ENCODE assay signal across 22 cellular contexts in the genomic region with DNA sequence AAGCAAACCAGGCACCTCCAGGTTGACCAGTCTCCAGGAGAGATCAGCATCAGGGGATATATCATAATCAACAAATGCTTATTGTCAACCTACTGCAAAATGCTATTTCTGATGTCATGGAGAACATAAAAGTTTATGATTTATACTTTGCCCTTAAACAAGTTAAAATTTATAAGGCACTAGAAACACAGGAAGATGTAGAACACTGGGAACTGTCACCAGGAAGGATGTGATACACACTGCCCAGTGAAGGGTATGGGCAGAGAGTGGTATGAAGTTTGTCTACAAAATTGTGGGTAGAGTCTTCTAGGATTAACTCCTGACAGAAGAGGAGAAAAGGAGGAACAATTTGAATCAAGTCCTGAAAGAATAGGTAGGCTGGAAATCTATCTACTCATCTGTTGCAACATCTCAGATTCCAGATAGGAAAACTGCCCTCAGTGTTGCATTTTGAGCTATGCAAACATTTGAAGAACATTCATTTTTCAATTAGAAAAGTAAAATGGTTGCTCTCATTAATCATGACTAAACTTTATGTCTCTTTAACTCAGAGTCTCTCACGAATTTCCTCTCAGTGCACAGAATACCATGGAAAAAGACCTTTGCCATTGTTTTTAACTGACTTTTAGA.
DNase-seq lines count a peak whose midpoint lies in the region; ATAC-seq, FAIRE-seq and TF ChIP-seq lines count a peak whose summit lies in the region.
"Had no signal": no experiment of that assay in that cellular context is flagged by ENCODE, and none has a peak within 500 bp of the region (broad histone marks: within the 10 kb centered on the region; RNA-seq: fewer than 3 reads in every experiment).

No MANE protein-coding gene starts in this region.

- FAIRE-seq in HTR-8/SVneo (lab: Jason Lieb, UNC) = peak; percentile 51
- peak; percentile 44 for FAIRE-seq in keratinocyte (lab: Jason Lieb, UNC)
- FAIRE-seq: D721Med, G401.6, GM12891 had no signal

- H2AFZ ChIP-seq in Loucy (ENCODE audit: low read length) (no peak overlapping the region), keratinocyte (ENCODE audit: control insufficient read depth, low read length) (no peak overlapping the region)

- no peak for TF ChIP-seq CTCF in Loucy (conservative IDR thresholded peaks at IDR 0.05; ENCODE audit: low read length)
- no peak for TF ChIP-seq CTCF in keratinocyte (optimal IDR thresholded peaks at IDR 0.05 in 1 of 3, IDR thresholded peaks at IDR 0.05 in 1 of 3, conservative IDR thresholded peaks at IDR 0.05 in 1 of 3; ENCODE audit: extremely low read depth in 1 of 3, insufficient read depth in 2 of 3, low read length in 3 of 3)
- no peak for TF ChIP-seq CTCF in mucosa of descending colon (IDR thresholded peaks at IDR 0.05)
- no peak for TF ChIP-seq CTCF in colonic mucosa (IDR thresholded peaks at IDR 0.05)

- H3K9ac ChIP-seq in Loucy (ENCODE audit: low read depth, low read length, poor library complexity, severe bottlenecking) = no peak overlapping the region
- H3K9ac ChIP-seq in keratinocyte (ENCODE audit: control insufficient read depth, extremely low read depth, insufficient read depth, low read length) = no peak overlapping the region
- H3K9ac ChIP-seq in colonic mucosa (ENCODE audit: low read depth in 2 of 2, low read length in 2 of 2) = no peak overlapping the region
- H3K9ac ChIP-seq: BLaER1 had no signal

- H3K36me3 ChIP-seq in Loucy (ENCODE audit: insufficient read depth, low read length) (no peaks in the 10 kb centered on the region), keratinocyte (ENCODE audit: control insufficient read depth in 2 of 2, extremely low read depth in 1 of 2, insufficient read depth in 2 of 2, low read length in 2 of 2) (no peaks in the 10 kb centered on the region), mucosa of descending colon (ENCODE audit: low read depth) (no peaks in the 10 kb centered on the region), colonic mucosa (no peaks in the 10 kb centered on the region)
- H3K36me3 ChIP-seq: BE2C had no signal

- dilution Hi-C loops in keratinocyte (cut with MboI; ENCODE audit: extremely low pct_ligation_motif_present, low sequenced_read_pairs) = no loop called here

- no peaks in the 10 kb centered on the region for H3K9me2 ChIP-seq in Loucy (replicated peaks; ENCODE audit: low read depth, low read length)

- H3K27me3 ChIP-seq in Loucy (ENCODE audit: insufficient read depth, low read length, poor library complexity, severe bottlenecking) (no peaks in the 10 kb centered on the region), keratinocyte (ENCODE audit: control insufficient read depth, extremely low read depth, insufficient read depth, low read length) (no peaks in the 10 kb centered on the region), colonic mucosa (no peaks in the 10 kb centered on the region)
- H3K27me3 ChIP-seq: BE2C, BLaER1 had no signal

- ATAC-seq in mucosa of descending colon (peak; percentile 62), HG03135 (IDR thresholded peaks at IDR 0.05; ENCODE audit: unreplicated experiment) (no peak), GM18868 (IDR thresholded peaks at IDR 0.05; ENCODE audit: unreplicated experiment) (no peak)
- ATAC-seq: CD8-positive, alpha-beta T cell had no signal

- H3K79me2 ChIP-seq in Loucy (ENCODE audit: insufficient read depth, low read length) = no peaks in the 10 kb centered on the region
- no peaks in the 10 kb centered on the region for H3K79me2 ChIP-seq in keratinocyte (ENCODE audit: control insufficient read depth, insufficient read depth, low read length)

- no peak for DNase-seq in HTR-8/SVneo (ENCODE audit: insufficient read length, low spot score)
- DNase-seq in keratinocyte (ENCODE audit: low read depth, low spot score) = no peak
- DNase-seq in mucosa of descending colon = no peak
- DNase-seq in CD1c-positive myeloid dendritic cell (ENCODE audit: extremely low spot score) = no peak
- DNase-seq in colonic mucosa = no peak
- DNase-seq: 8988T; ACHN; BE2C; C1 segment of cervical spinal cord; Caco-2; Calu3; CD4-positive, alpha-beta T cell; CD8-positive, alpha-beta T cell; DMS79 treated with DMSO at 0.1 percent for 48 hours; GF-D8 had no signal

- peaks cover 54% of the 10 kb centered on the region for H3K4me1 ChIP-seq in Loucy (ENCODE audit: insufficient read depth, low read length, poor library complexity, severe bottlenecking)
- H3K4me1 ChIP-seq in keratinocyte (ENCODE audit: control insufficient read depth, extremely low read depth, insufficient read depth, low read length) = no peaks in the 10 kb centered on the region
- no peaks in the 10 kb centered on the region for H3K4me1 ChIP-seq in mucosa of descending colon (ENCODE audit: low read depth)
- H3K4me1 ChIP-seq in colonic mucosa = no peaks in the 10 kb centered on the region
- H3K4me1 ChIP-seq: BLaER1, Caco-2 had no signal

- H3K4me2 ChIP-seq in Loucy (ENCODE audit: low read depth, low read length, poor library complexity, severe bottlenecking) (peak overlapping the region; percentile 2), keratinocyte (ENCODE audit: control insufficient read depth, extremely low read depth, insufficient read depth, low read depth, low read length) (no peak overlapping the region)
- H3K4me2 ChIP-seq: BLaER1 had no signal

- no peaks in the 10 kb centered on the region for H3K9me3 ChIP-seq in Loucy (ENCODE audit: insufficient read depth, low read depth, low read length)
- H3K9me3 ChIP-seq in keratinocyte (ENCODE audit: control insufficient read depth, low read depth, low read length) = no peaks in the 10 kb centered on the region
- no peaks in the 10 kb centered on the region for H3K9me3 ChIP-seq in mucosa of descending colon
- H3K9me3 ChIP-seq in colonic mucosa = no peaks in the 10 kb centered on the region
- H3K9me3 ChIP-seq: BE2C, BLaER1, Caco-2 had no signal

- H3K27ac ChIP-seq in keratinocyte (ENCODE audit: control insufficient read depth, insufficient read depth, low read length) = no peak overlapping the region
- no peak overlapping the region for H3K27ac ChIP-seq in colonic mucosa
- H3K27ac ChIP-seq: BLaER1 had no signal

- H3F3A ChIP-seq in Loucy (ENCODE audit: low read depth) = peaks cover 2% of the 10 kb centered on the region; the same call in 1 of the 2 replicates

- H4K20me1 ChIP-seq in Loucy (ENCODE audit: insufficient read depth, low read length, poor library complexity, severe bottlenecking) (no peaks in the 10 kb centered on the region), keratinocyte (ENCODE audit: control insufficient read depth, extremely low read depth, insufficient read depth, low read length) (no peaks in the 10 kb centered on the region)
- H4K20me1 ChIP-seq: BLaER1 had no signal

- intact Hi-C loops in mucosa of descending colon (cut with DNase I, micrococcal nuclease) = no loop called here
- intact Hi-C loops in colonic mucosa (cut with DNase I) = no loop called here

- H3K9me1 ChIP-seq in keratinocyte (ENCODE audit: control insufficient read depth, extremely low read depth, insufficient read depth, low read length) = no peaks in the 10 kb centered on the region

- H3K4me3 ChIP-seq in Loucy (ENCODE audit: low read length, poor library complexity, severe bottlenecking) = no peak overlapping the region
- H3K4me3 ChIP-seq in keratinocyte (ENCODE audit: control insufficient read depth in 2 of 3, extremely low read depth in 1 of 3, insufficient read depth in 2 of 3, low read depth in 1 of 3, low read length in 3 of 3) = no peak overlapping the region
- no peak overlapping the region for H3K4me3 ChIP-seq in mucosa of descending colon
- no peak overlapping the region for H3K4me3 ChIP-seq in colonic mucosa
- H3K4me3 ChIP-seq: BLaER1 had no signal
